11 cellular contexts compared by ENCODE assay signal in the genomic region with DNA sequence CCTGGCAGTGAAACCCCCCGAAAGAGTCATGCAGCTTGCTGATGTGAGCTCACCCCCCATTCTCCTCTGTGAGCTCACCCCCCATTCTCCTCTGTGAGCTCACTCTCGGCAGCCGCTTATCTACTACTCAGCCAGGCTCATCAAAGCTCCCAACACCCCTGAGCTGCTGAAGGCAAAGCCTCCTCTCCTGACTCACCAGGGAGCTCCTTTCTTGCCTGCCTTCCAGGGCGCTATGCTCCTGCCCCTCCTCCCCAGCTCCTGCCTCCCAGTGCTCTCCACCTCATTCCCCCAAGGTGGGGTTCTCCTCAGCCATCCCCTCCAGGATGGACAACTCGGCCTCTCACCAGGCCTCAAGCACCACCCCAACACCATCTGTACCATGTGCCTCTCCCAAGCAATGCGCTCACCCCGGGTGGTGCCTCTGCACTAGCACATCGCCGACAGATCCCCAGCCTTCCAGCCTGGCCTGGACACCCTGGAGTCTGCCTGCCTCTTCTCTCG. TPM values are rescaled to one million over a fixed set of nuclear protein-coding genes. Genes with fewer than 3 reads are reported as not detected.
DNase-seq lines count a peak whose midpoint lies in the region; ATAC-seq and TF ChIP-seq lines count a peak whose summit lies in the region.
"Had no signal": no experiment of that assay in that cellular context is flagged by ENCODE, and none has a peak within 500 bp of the region (broad histone marks: within the 10 kb centered on the region; RNA-seq: fewer than 3 reads in every experiment).

No MANE protein-coding gene starts in this region.

- no peak for ATAC-seq in WTC11
- ATAC-seq in HG02981 (IDR thresholded peaks at IDR 0.05; ENCODE audit: unreplicated experiment) = no peak

- no peaks in the 10 kb centered on the region for H3K9me3 Mint-ChIP-seq in WTC11
- H3K9me3 Mint-ChIP-seq: CD8-positive, alpha-beta memory T cell had no signal

- CTCF ChIA-PET in WTC11 (lab: Charles Lee) = interaction anchor here (1.6 kb wide), 1 partner anchor 21 kb away, joined by 5 read pairs; no protein-coding TSS in a partner anchor

- POLR2A ChIA-PET in WTC11 (lab: Charles Lee) = interaction anchor here (0.6 kb wide), 1 partner anchor 73 kb away, joined by 3 read pairs; no protein-coding TSS in a partner anchor

- H3K27ac Mint-ChIP-seq in WTC11 = peak overlapping the region; percentile 21

- no peak overlapping the region for H3K4me3 Mint-ChIP-seq in WTC11
- H3K4me3 Mint-ChIP-seq: CD8-positive, alpha-beta memory T cell had no signal

- H3K27me3 Mint-ChIP-seq in WTC11 (ENCODE audit: low read depth) = no peaks in the 10 kb centered on the region
- H3K27me3 Mint-ChIP-seq: CD8-positive, alpha-beta memory T cell had no signal

- H3K36me3 Mint-ChIP-seq in WTC11 = peaks cover 40% of the 10 kb centered on the region

- TF ChIP-seq CTCF in WTC11 (IDR thresholded peaks at IDR 0.05) = no peak

- DNase-seq in A172 (ENCODE audit: low spot score) = peak; percentile 78
- DNase-seq in EL = peak; percentile 88
- no peak for DNase-seq in WTC11 (ENCODE audit: low spot score)
- peak; percentile 60 for DNase-seq in glomerular visceral epithelial cell (ENCODE audit: extremely low spot score)
- no peak for DNase-seq in stimulated activated naive CD4-positive, alpha-beta T cell (lab: John Stamatoyannopoulos, UW)
- DNase-seq in DMS53 treated with DMSO at 0.1 percent for 48 hours (lab: John Stamatoyannopoulos, UW; ENCODE audit: unreplicated experiment) = no peak
- no peak for DNase-seq in DMS79 (lab: John Stamatoyannopoulos, UW)
- DNase-seq: CD8-positive, alpha-beta memory T cell; dermis blood vessel endothelial cell; spleen had no signal

- no peaks in the 10 kb centered on the region for H3K4me1 Mint-ChIP-seq in WTC11

TF ChIP-seq in WTC11, 78 proteins besides CTCF, POLR2A, EP300 and RAD21:
- TF ChIP-seq, protein P1, sequence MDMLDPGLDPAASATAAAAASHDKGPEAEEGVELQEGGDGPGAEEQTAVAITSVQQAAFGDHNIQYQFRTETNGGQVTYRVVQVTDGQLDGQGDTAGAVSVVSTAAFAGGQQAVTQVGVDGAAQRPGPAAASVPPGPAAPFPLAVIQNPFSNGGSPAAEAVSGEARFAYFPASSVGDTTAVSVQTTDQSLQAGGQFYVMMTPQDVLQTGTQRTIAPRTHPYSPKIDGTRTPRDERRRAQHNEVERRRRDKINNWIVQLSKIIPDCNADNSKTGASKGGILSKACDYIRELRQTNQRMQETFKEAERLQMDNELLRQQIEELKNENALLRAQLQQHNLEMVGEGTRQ (CRISPR knock-in tag; IDR thresholded peaks at IDR 0.05) = no peak
- TF ChIP-seq, protein P2, sequence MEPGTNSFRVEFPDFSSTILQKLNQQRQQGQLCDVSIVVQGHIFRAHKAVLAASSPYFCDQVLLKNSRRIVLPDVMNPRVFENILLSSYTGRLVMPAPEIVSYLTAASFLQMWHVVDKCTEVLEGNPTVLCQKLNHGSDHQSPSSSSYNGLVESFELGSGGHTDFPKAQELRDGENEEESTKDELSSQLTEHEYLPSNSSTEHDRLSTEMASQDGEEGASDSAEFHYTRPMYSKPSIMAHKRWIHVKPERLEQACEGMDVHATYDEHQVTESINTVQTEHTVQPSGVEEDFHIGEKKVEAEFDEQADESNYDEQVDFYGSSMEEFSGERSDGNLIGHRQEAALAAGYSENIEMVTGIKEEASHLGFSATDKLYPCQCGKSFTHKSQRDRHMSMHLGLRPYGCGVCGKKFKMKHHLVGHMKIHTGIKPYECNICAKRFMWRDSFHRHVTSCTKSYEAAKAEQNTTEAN (CRISPR knock-in tag; IDR thresholded peaks at IDR 0.05) = no peak
- TF ChIP-seq, protein P3, sequence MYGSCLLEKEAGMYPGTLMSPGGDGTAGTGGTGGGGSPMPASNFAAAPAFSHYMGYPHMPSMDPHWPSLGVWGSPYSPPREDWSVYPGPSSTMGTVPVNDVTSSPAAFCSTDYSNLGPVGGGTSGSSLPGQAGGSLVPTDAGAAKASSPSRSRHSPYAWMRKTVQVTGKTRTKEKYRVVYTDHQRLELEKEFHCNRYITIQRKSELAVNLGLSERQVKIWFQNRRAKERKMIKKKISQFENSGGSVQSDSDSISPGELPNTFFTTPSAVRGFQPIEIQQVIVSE (CRISPR knock-in tag; IDR thresholded peaks at IDR 0.05; ENCODE audit: borderline replicate concordance) = no peak

RNA-seq across cellular contexts. Expression of a gene that starts 27.7 kb away (rescaled TPM):
- 29.7 and 39.9 TPM in 2 replicates for total RNA-seq in A172 (2014; rRNA removed; shearing (Covaris generic))
- 44.7 to 54.7 TPM (median 47.8 TPM) in 3 replicates for total RNA-seq in WTC11 (2021)

RNA-seq across cellular contexts. Expression of a gene that starts 51.7 kb away (rescaled TPM):
- total RNA-seq in A172 (2014; rRNA removed; shearing (Covaris generic)) = 0.81 and 1.7 TPM in 2 replicates
- total RNA-seq in WTC11 (2021) = 0.31 to 0.89 TPM (median 0.46 TPM) in 3 replicates

RNA-seq across cellular contexts. Expression of a gene that starts 57.0 kb away (rescaled TPM):
- 89.3 and 93.9 TPM in 2 replicates for total RNA-seq in A172 (2014; rRNA removed; shearing (Covaris generic))
- total RNA-seq in WTC11 (2021) = 80.3 to 89.2 TPM (median 83.5 TPM) in 3 replicates

RNA-seq across cellular contexts. Expression of a gene that starts 57.1 kb away (rescaled TPM):
- total RNA-seq in A172 (2014; rRNA removed; shearing (Covaris generic)) = 5.7 and 6.8 TPM in 2 replicates
- 1.5 to 3.0 TPM (median 2.4 TPM) in 3 replicates for total RNA-seq in WTC11 (2021)

Comparison
In these comparisons a context has a peak if more than half of its experiments do, and no peak if none do; other contexts are left out.
1. DNase-seq: peak in A172 (single experiment), EL (single experiment) and glomerular visceral epithelial cell (single experiment); none in WTC11 (single experiment), stimulated activated naive CD4-positive, alpha-beta T cell (0 of 6), DMS53 treated with DMSO at 0.1 percent for 48 hours (single experiment) and DMS79 (single experiment).